In the genomic region with DNA sequence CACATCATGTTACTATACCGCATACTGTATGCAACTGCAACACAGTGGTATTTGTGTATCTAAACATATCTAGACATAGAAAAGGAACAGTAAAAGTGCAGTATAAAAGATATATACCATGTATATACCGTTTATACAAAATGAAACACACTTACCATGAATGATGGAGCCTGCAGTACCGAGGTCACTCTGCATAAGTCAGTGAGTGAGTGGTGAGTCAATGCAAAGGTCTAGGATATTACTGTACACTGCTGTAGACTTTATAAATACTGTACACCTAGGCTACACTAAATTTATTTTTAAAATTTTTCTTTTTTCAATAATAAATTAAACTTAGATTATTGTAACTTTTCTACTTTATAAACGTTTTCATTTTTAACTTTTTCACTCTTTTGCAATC, we compare ENCODE assay signal across 11 cellular contexts. TPM values are rescaled to one million over a fixed set of nuclear protein-coding genes. Genes with fewer than 3 reads are reported as not detected.
A peak's percentile ranks its signal among the peaks of the same experiment; 100 is the strongest.
DNase-seq lines count a peak whose midpoint lies in the region; ATAC-seq and TF ChIP-seq lines count a peak whose summit lies in the region.
"Had no signal": no experiment of that assay in that cellular context is flagged by ENCODE, and none has a peak within 500 bp of the region (broad histone marks: within the 10 kb centered on the region; RNA-seq: fewer than 3 reads in every experiment).

No MANE protein-coding gene starts in this region.

- TF ChIP-seq CTCF in foreskin keratinocyte (conservative IDR thresholded peaks at IDR 0.05): no peak
- TF ChIP-seq CTCF in breast epithelium (IDR thresholded peaks at IDR 0.05): no peak

- H3K4me1 ChIP-seq in foreskin keratinocyte (no peaks in the 10 kb centered on the region), breast epithelium (no peaks in the 10 kb centered on the region)
- H3K4me1 ChIP-seq: BLaER1 treated with 17β-estradiol and CSF1 and Interleukin-3, amounts not matched to agents 10 nM and 100 nM had no signal

- no peaks in the 10 kb centered on the region for H3K36me3 ChIP-seq in breast epithelium

- H3K27ac ChIP-seq in foreskin keratinocyte (no peak overlapping the region), breast epithelium (no peak overlapping the region)
- H3K27ac ChIP-seq: BLaER1 treated with 17β-estradiol and CSF1 and Interleukin-3, amounts not matched to agents 10 nM and 100 nM had no signal

- H3K27me3 ChIP-seq in foreskin keratinocyte (no peaks in the 10 kb centered on the region), breast epithelium (no peaks in the 10 kb centered on the region)
- H3K27me3 ChIP-seq: BLaER1 treated with 17β-estradiol and CSF1 and Interleukin-3, amounts not matched to agents 10 nM and 100 nM had no signal

- intact Hi-C loops in breast epithelium (cut with DNase I; ENCODE audit: low total_unique reads): no loop called here

- no peak overlapping the region for H3K4me3 ChIP-seq in breast epithelium
- H3K4me3 ChIP-seq: BLaER1 treated with 17β-estradiol and CSF1 and Interleukin-3, amounts not matched to agents 10 nM and 100 nM; GM23338 had no signal

- DNase-seq in HCEC 1CT (peak; percentile 11), RKO (ENCODE audit: low spot score) (peak; percentile 49), foreskin keratinocyte (no peak), SKM-1 treated with dmso at 0.1 percent for 144 hours (lab: John Stamatoyannopoulos, UW; ENCODE audit: unreplicated experiment) (no peak), breast epithelium (ENCODE audit: low spot score in 2 of 2) (no peak)
- DNase-seq: Calu3; CD8-positive, alpha-beta T cell; DMS79 treated with DMSO at 0.1 percent for 48 hours had no signal

- ATAC-seq in foreskin keratinocyte (peak; percentile 65), GM18861 (IDR thresholded peaks at IDR 0.05; ENCODE audit: unreplicated experiment) (no peak)
- ATAC-seq: CD8-positive, alpha-beta T cell; GM23338 had no signal

- H3K9me3 ChIP-seq in breast epithelium: no peaks in the 10 kb centered on the region
- H3K9me3 ChIP-seq: BLaER1 treated with 17β-estradiol and CSF1 and Interleukin-3, amounts not matched to agents 10 nM and 100 nM had no signal

- no peak for TF ChIP-seq POLR2A in breast epithelium (IDR thresholded peaks at IDR 0.05)

RNA-seq across cellular contexts. Expression of gene PRELID2, which starts 29.3 kb away (rescaled TPM):
- 9.2 and 11.2 TPM in 2 replicates for total RNA-seq in foreskin keratinocyte
- polyA plus RNA-seq in foreskin keratinocyte: 5.3 and 6.8 TPM in 2 replicates
- total RNA-seq in breast epithelium: 10 to 100 TPM; 15.5 to 24.6 (median 23.1) TPM

Comparison
In these comparisons a context has a peak if more than half of its experiments do, and no peak if none do; other contexts are left out.
1. DNase-seq: peak in HCEC 1CT (single experiment) and RKO (single experiment); none in foreskin keratinocyte (0 of 2), SKM-1 treated with dmso at 0.1 percent for 144 hours (single experiment) and breast epithelium (0 of 2).